Comparison of ENCODE assay signal across 8 cellular contexts in genomic region chr1:15410223-15410883, GRCh38. TPM values are rescaled to one million over a fixed set of nuclear protein-coding genes. Genes with fewer than 3 reads are reported as not detected.
DNase-seq lines count a peak whose midpoint lies in the region; ATAC-seq and TF ChIP-seq lines count a peak whose summit lies in the region.

No MANE protein-coding gene starts in this region.

- H3K36me3 ChIP-seq in Panc1 (ENCODE audit: control insufficient read depth, insufficient read depth, low read length): no peaks in the 10 kb centered on the region; the same call in 1 of the 2 replicates

- no peaks in the 10 kb centered on the region for H3K27me3 ChIP-seq in Panc1 (ENCODE audit: control insufficient read depth, insufficient read depth, low read length)

- H3K4me3 Mint-ChIP-seq in progenitor cell of endocrine pancreas (ENCODE audit: low read depth): peak overlapping the region; percentile 83

- ATAC-seq in Panc1 (no peak), GM21717 (IDR thresholded peaks at IDR 0.05; ENCODE audit: unreplicated experiment) (no peak), HG03571 (IDR thresholded peaks at IDR 0.05; ENCODE audit: unreplicated experiment) (no peak)

- no peaks in the 10 kb centered on the region for H3K9me3 Mint-ChIP-seq in progenitor cell of endocrine pancreas (ENCODE audit: low read depth)

- TF ChIP-seq CTCF in Panc1 (IDR thresholded peaks at IDR 0.05): no peak
- TF ChIP-seq CTCF in epithelial cell of proximal tubule (conservative IDR thresholded peaks at IDR 0.05; ENCODE audit: low read depth, low read length): no peak
- no peak for TF ChIP-seq CTCF in progenitor cell of endocrine pancreas (IDR thresholded peaks at IDR 0.05; ENCODE audit: unreplicated experiment)

- in situ Hi-C loops in Panc1 (cut with HindIII; ENCODE audit: low pct_unique_long_range_greater_than_20kb, low sequenced_read_pairs): no loop called here

- H3K36me3 Mint-ChIP-seq in progenitor cell of endocrine pancreas (ENCODE audit: insufficient read depth): no peaks in the 10 kb centered on the region

- CTCF ChIA-PET in Panc1 (lab: Charles Lee): no interaction called here

- H3K4me3 ChIP-seq in Panc1 (ENCODE audit: low read depth in 2 of 2, low read length in 2 of 2): peak overlapping the region; percentile 75 to 87
- H3K4me3 ChIP-seq in epithelial cell of proximal tubule (ENCODE audit: low read depth, low read length): peak overlapping the region; percentile 93

- H3K27ac Mint-ChIP-seq in progenitor cell of endocrine pancreas: no peak overlapping the region

- DNase-seq in DMS53 (lab: John Stamatoyannopoulos, UW) (peak; percentile 35), DMS53 treated with DMSO at 0.1 percent for 48 hours (lab: John Stamatoyannopoulos, UW; ENCODE audit: unreplicated experiment) (no peak), Panc1 (ENCODE audit: low read depth, low spot score) (no peak), epithelial cell of proximal tubule (ENCODE audit: low read depth) (no peak), progenitor cell of endocrine pancreas (ENCODE audit: low spot score, unreplicated experiment) (no peak), NCI-H2107 (lab: John Stamatoyannopoulos, UW) (no peak)

- no peaks in the 10 kb centered on the region for H3K9me3 ChIP-seq in Panc1 (ENCODE audit: control insufficient read depth, insufficient read depth, low read depth, low read length)

- H3K27ac ChIP-seq in Panc1 (ENCODE audit: low read length): peak overlapping the region; percentile 92

- no TSS peak for BruUV-seq in Panc1 (replicated peaks; lab: Mats Ljungman, UMichigan)

- H3K4me1 Mint-ChIP-seq in progenitor cell of endocrine pancreas (ENCODE audit: low read depth): peaks cover 12% of the 10 kb centered on the region

- intact Hi-C loops in Panc1 (cut with micrococcal nuclease; ENCODE audit: unreplicated experiment): no loop called here

- peaks cover 53% of the 10 kb centered on the region for H3K27me3 Mint-ChIP-seq in progenitor cell of endocrine pancreas

- H3K4me1 ChIP-seq in Panc1 (ENCODE audit: control insufficient read depth, insufficient read depth, low read length): peaks cover 38% of the 10 kb centered on the region

- POLR2A ChIA-PET in Panc1 (lab: Charles Lee): no interaction called here

RNA-seq across cellular contexts. Expression of gene EFHD2, which starts 0.7 kb away (rescaled TPM):
- 90.8 TPM for total RNA-seq in Panc1 (2021; ENCODE audit: unreplicated experiment)
- 96.2 TPM for polyA plus RNA-seq in Panc1 (2012; ENCODE audit: insufficient read length)
- total RNA-seq in epithelial cell of proximal tubule: 122 and 184 TPM in 2 replicates
- 17.8 and 19.4 TPM in 2 replicates for total RNA-seq in progenitor cell of endocrine pancreas

RNA-seq across cellular contexts. Expression of gene CTRC, which starts 27.9 kb away (rescaled TPM):
- total RNA-seq in Panc1 (2021; ENCODE audit: unreplicated experiment): 1.1 TPM
- not detected for polyA plus RNA-seq in Panc1 (2012; ENCODE audit: insufficient read length)
- not detected in 2 replicates for total RNA-seq in epithelial cell of proximal tubule
- total RNA-seq in progenitor cell of endocrine pancreas: 0.57 and 0.87 TPM in 2 replicates

RNA-seq across cellular contexts. Expression of gene CELA2A, which starts 46.2 kb away (rescaled TPM):
- 0.72 TPM for total RNA-seq in Panc1 (2021; ENCODE audit: unreplicated experiment)
- not detected for polyA plus RNA-seq in Panc1 (2012; ENCODE audit: insufficient read length)
- total RNA-seq in epithelial cell of proximal tubule: not detected in 2 replicates
- not detected in 2 replicates for total RNA-seq in progenitor cell of endocrine pancreas
